ENCODE assay signal across 12 cellular contexts in genomic region chr1:228986093-228986904, GRCh38.
DNase-seq lines count a peak whose midpoint lies in the region; ATAC-seq and TF ChIP-seq lines count a peak whose summit lies in the region.
"Had no signal": no experiment of that assay in that cellular context is flagged by ENCODE, and none has a peak within 500 bp of the region (broad histone marks: within the 10 kb centered on the region; RNA-seq: fewer than 3 reads in every experiment).

No MANE protein-coding gene starts in this region.

- ATAC-seq in HG03521 (IDR thresholded peaks at IDR 0.05; ENCODE audit: unreplicated experiment) = no peak
- no peak for ATAC-seq in GM21447 (IDR thresholded peaks at IDR 0.05; ENCODE audit: unreplicated experiment)
- ATAC-seq: WTC11 had no signal

- DNase-seq in DMS 273 (lab: John Stamatoyannopoulos, UW; ENCODE audit: unreplicated experiment) = peak; percentile 87
- peak; percentile 81 for DNase-seq in NCI-H69 (lab: John Stamatoyannopoulos, UW)
- peak; percentile 56 for DNase-seq in fibroblast of the aortic adventitia (ENCODE audit: low read depth)
- DNase-seq in pons (ENCODE audit: low spot score) = peak; percentile 74
- no peak for DNase-seq in HPDE6-E6E7 (ENCODE audit: extremely low spot score)
- no peak for DNase-seq in NCI-H1417 treated with DMSO at 0.1 percent for 48 hours (lab: John Stamatoyannopoulos, UW)
- DNase-seq: activated naive CD4-positive, alpha-beta T cell treated with anti-CD3 and anti-CD28 coated beads, Interleukin-2, amount 50 U/mL, for 16 hours; foreskin melanocyte; NCI-H524 treated with DMSO at 0.1 percent for 48 hours had no signal

- no peak overlapping the region for H3K4me3 ChIP-seq in fibroblast of the aortic adventitia (ENCODE audit: low read depth, low read length)

- no peak for TF ChIP-seq CTCF in fibroblast of the aortic adventitia (IDR thresholded peaks at IDR 0.05; ENCODE audit: insufficient read depth, low read length)

Comparison
In these comparisons a context has a peak if more than half of its experiments do, and no peak if none do; other contexts are left out.
1. DNase-seq: peak in DMS 273 (single experiment), NCI-H69 (single experiment), fibroblast of the aortic adventitia (single experiment) and pons (single experiment); none in HPDE6-E6E7 (single experiment) and NCI-H1417 treated with DMSO at 0.1 percent for 48 hours (single experiment).